In genomic region chr4:56757270-56757746, GRCh38 we compare ENCODE assay signal across 1 cellular context.
TF ChIP-seq lines count a peak whose summit lies in the region.

No MANE protein-coding gene starts in this region.

TF ChIP-seq in HepG2, 621 proteins besides CTCF, POLR2A, EP300 and RAD21 (continued from another document):
- TF ChIP-seq TBL1XR1 (IDR thresholded peaks at IDR 0.05; ENCODE audit: borderline replicate concordance, low read length, partially characterized antibody) (no peak), THAP11 (CRISPR knock-in tag; IDR thresholded peaks at IDR 0.05) (no peak), ZNF296 (CRISPR knock-in tag; conservative IDR thresholded peaks at IDR 0.05) (no peak), EED (CRISPR knock-in tag; IDR thresholded peaks at IDR 0.05) (no peak), HCFC1 (IDR thresholded peaks at IDR 0.05; ENCODE audit: low read depth, low read length) (no peak)
